In the genomic region with DNA sequence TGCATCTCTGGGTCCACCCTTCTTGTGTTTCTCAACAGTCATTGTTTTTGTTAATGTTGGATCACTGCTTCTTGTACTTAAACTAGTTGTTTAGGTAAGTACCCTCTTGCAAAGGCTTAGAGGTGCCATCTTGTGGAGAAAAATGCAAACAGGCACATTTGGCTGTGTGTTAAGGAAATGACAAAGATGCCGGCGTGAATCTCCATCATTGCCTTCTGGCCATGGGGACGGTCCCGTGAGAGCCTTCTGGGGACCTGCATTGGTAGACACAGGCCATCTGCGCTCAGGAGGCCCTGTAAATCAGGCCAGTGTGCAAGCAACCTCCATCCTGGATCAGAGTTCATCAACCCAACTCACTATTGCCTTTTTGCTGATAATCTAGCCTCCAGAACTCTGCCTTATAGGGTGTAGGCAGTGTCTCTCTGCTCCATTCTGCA, we compare ENCODE assay signal across 10 cellular contexts.
DNase-seq lines count a peak whose midpoint lies in the region; ATAC-seq and TF ChIP-seq lines count a peak whose summit lies in the region.
"Had no signal": no experiment of that assay in that cellular context is flagged by ENCODE, and none has a peak within 500 bp of the region (broad histone marks: within the 10 kb centered on the region; RNA-seq: fewer than 3 reads in every experiment).

No MANE protein-coding gene starts in this region.

- H3K4me3 ChIP-seq in GM12865 (ENCODE audit: low read depth, low read length) (no peak overlapping the region), right lobe of liver (no peak overlapping the region)

- peak; percentile 35 to 56 (median 36) for ATAC-seq in right lobe of liver
- no peak for ATAC-seq in GM19351 (IDR thresholded peaks at IDR 0.05; ENCODE audit: unreplicated experiment)
- ATAC-seq: stimulated activated naive CD8-positive, alpha-beta T cell treated with anti-CD3 and anti-CD28 coated beads, Interleukin-15, amount 100 ng/mL, for 72 hours had no signal

- H3K4me1 Mint-ChIP-seq in activated naive CD4-positive, alpha-beta T cell treated with anti-CD3 and anti-CD28 coated beads, Interleukin-2, amount 10 ng/mL, durations not matched to agents 7 days and 5 days: no peaks in the 10 kb centered on the region
- H3K4me1 Mint-ChIP-seq: stimulated activated naive CD8-positive, alpha-beta T cell treated with anti-CD3 and anti-CD28 coated beads, Interleukin-15, amount 100 ng/mL, for 72 hours had no signal

- H3K4me3 Mint-ChIP-seq in activated naive CD4-positive, alpha-beta T cell treated with anti-CD3 and anti-CD28 coated beads, Interleukin-2, amount 10 ng/mL, durations not matched to agents 7 days and 5 days: no peak overlapping the region
- H3K4me3 Mint-ChIP-seq: dendritic cell treated with granulocyte-macrophage colony-stimulating factor and Interleukin-4, amounts not matched to agents 40 ng/mL and 50 ng/mL, for 4 days; stimulated activated naive CD8-positive, alpha-beta T cell treated with anti-CD3 and anti-CD28 coated beads, Interleukin-15, amount 100 ng/mL, for 72 hours had no signal

- H3K27ac ChIP-seq in 22Rv1: no peak overlapping the region
- peak overlapping the region; percentile 12 for H3K27ac ChIP-seq in caudate nucleus (ENCODE audit: low read depth, low read length)
- H3K27ac ChIP-seq in right lobe of liver: no peak overlapping the region

- no peaks in the 10 kb centered on the region for H3K9me3 ChIP-seq in right lobe of liver

- peaks cover 2% of the 10 kb centered on the region for H3K9me3 Mint-ChIP-seq in activated naive CD4-positive, alpha-beta T cell treated with anti-CD3 and anti-CD28 coated beads, Interleukin-2, amount 10 ng/mL, durations not matched to agents 7 days and 5 days
- H3K9me3 Mint-ChIP-seq: dendritic cell treated with granulocyte-macrophage colony-stimulating factor and Interleukin-4, amounts not matched to agents 40 ng/mL and 50 ng/mL, for 4 days; stimulated activated naive CD8-positive, alpha-beta T cell treated with anti-CD3 and anti-CD28 coated beads, Interleukin-15, amount 100 ng/mL, for 72 hours had no signal

- peak; percentile 71 for TF ChIP-seq CTCF in 22Rv1 (IDR thresholded peaks at IDR 0.05)
- TF ChIP-seq CTCF in GM12865 (IDR thresholded peaks at IDR 0.05; ENCODE audit: insufficient read depth, low read depth, low read length, missing control alignments): peak; percentile 58
- peak; percentile 49 to 72 (median 54) for TF ChIP-seq CTCF in right lobe of liver (IDR thresholded peaks at IDR 0.05)

- peaks cover 6% of the 10 kb centered on the region for H3K27me3 Mint-ChIP-seq in activated naive CD4-positive, alpha-beta T cell treated with anti-CD3 and anti-CD28 coated beads, Interleukin-2, amount 10 ng/mL, durations not matched to agents 7 days and 5 days

- DNase-seq in GM12865 (ENCODE audit: low read depth): peak; percentile 80
- DNase-seq in NCI-H526 (lab: John Stamatoyannopoulos, UW): peak; percentile 68 to 81
- peak in 15 of 61 donors; percentile 2 to 66 (median 17) for DNase-seq in caudate nucleus (lab: John Stamatoyannopoulos, UW)
- peak in 1 of 3 donors; percentile 19 for DNase-seq in right lobe of liver
- DNase-seq in activated naive CD4-positive, alpha-beta T cell treated with anti-CD3 and anti-CD28 coated beads, Interleukin-2, amount 10 ng/mL, durations not matched to agents 7 days and 5 days: no peak
- DNase-seq in stimulated activated CD4-positive, alpha-beta T cell treated with anti-CD3 and anti-CD28 coated beads, Interleukin-4, amount 100 ng/mL, for 1 hour: no peak

- peaks cover 0 to 25% (median 6%) of the 10 kb centered on the region in 4 donors for H3K4me1 ChIP-seq in right lobe of liver

- no peaks in the 10 kb centered on the region for H3K27me3 ChIP-seq in right lobe of liver

- WGBS in right lobe of liver (ENCODE audit: insufficient coverage, low coverage, low lambda C conversion rate, missing lambda C conversion rate): 14% methylated on average over 5 of the region's 5 CpGs

- H3K27ac Mint-ChIP-seq in activated naive CD4-positive, alpha-beta T cell treated with anti-CD3 and anti-CD28 coated beads, Interleukin-2, amount 10 ng/mL, durations not matched to agents 7 days and 5 days: no peak overlapping the region
- H3K27ac Mint-ChIP-seq: dendritic cell treated with granulocyte-macrophage colony-stimulating factor and Interleukin-4, amounts not matched to agents 40 ng/mL and 50 ng/mL, for 4 days had no signal

- intact Hi-C loops in right lobe of liver (cut with DNase I): no loop called here

- no peaks in the 10 kb centered on the region for H3K36me3 ChIP-seq in right lobe of liver

- no peaks in the 10 kb centered on the region for H3K36me3 Mint-ChIP-seq in activated naive CD4-positive, alpha-beta T cell treated with anti-CD3 and anti-CD28 coated beads, Interleukin-2, amount 10 ng/mL, durations not matched to agents 7 days and 5 days

- TF ChIP-seq POLR2A in right lobe of liver (IDR thresholded peaks at IDR 0.05): no peak

- CTCF ChIA-PET in activated naive CD4-positive, alpha-beta T cell treated with anti-CD3 and anti-CD28 coated beads, Interleukin-2, amount 10 ng/mL, durations not matched to agents 7 days and 5 days (lab: Charles Lee): no interaction called here

Comparison
In these comparisons a context has a peak if more than half of its experiments do, and no peak if none do; other contexts are left out.
1. DNase-seq: peak in GM12865 (single experiment) and NCI-H526 (2 of 2); none in activated naive CD4-positive, alpha-beta T cell treated with anti-CD3 and anti-CD28 coated beads, Interleukin-2, amount 10 ng/mL, durations not matched to agents 7 days and 5 days (single experiment) and stimulated activated CD4-positive, alpha-beta T cell treated with anti-CD3 and anti-CD28 coated beads, Interleukin-4, amount 100 ng/mL, for 1 hour (single experiment).
2. Peak in every context shown above with its lines, with median percentiles within 50 percentile points of each other: CTCF ChIP-seq.